In the genomic region with DNA sequence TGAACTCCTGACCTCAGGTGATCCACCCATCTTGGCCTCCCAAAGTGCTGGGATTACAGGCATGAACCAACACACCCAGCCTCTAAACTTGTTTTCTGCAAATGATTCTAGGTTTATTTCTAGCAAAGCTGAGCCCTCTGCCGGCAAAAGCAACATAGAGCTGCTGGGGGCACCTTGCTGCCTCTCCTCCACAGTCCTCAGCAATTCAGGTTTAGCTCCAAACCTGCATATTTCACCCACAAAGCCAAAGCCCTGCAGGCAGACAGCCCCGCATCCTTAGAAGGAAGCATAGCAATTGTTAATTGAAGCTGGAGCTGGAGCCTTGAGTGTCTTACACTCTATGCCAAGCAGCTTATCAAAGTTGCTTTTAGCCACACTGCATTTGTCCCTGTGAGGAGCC, we compare ENCODE assay signal across 2 cellular contexts.
TF ChIP-seq lines count a peak whose summit lies in the region.

No MANE protein-coding gene starts in this region.

TF ChIP-seq in GM23338, 12 proteins besides CTCF, POLR2A, EP300 and RAD21 (continues in another document):
- no peak for TF ChIP-seq NANOG (IDR thresholded peaks at IDR 0.05; ENCODE audit: borderline replicate concordance)
- no peak for TF ChIP-seq POLR2AphosphoS5 (IDR thresholded peaks at IDR 0.05; ENCODE audit: low read depth)
- TF ChIP-seq EZH2 (IDR thresholded peaks at IDR 0.05; ENCODE audit: low read depth, unreplicated experiment): no peak
- TF ChIP-seq ZNF114 (CRISPR knock-in tag; IDR thresholded peaks at IDR 0.05): no peak
- TF ChIP-seq EZH2phosphoT487 (IDR thresholded peaks at IDR 0.05; ENCODE audit: unreplicated experiment): no peak
- no peak for TF ChIP-seq STAT1 (IDR thresholded peaks at IDR 0.05; ENCODE audit: unreplicated experiment)
- TF ChIP-seq, protein P1, sequence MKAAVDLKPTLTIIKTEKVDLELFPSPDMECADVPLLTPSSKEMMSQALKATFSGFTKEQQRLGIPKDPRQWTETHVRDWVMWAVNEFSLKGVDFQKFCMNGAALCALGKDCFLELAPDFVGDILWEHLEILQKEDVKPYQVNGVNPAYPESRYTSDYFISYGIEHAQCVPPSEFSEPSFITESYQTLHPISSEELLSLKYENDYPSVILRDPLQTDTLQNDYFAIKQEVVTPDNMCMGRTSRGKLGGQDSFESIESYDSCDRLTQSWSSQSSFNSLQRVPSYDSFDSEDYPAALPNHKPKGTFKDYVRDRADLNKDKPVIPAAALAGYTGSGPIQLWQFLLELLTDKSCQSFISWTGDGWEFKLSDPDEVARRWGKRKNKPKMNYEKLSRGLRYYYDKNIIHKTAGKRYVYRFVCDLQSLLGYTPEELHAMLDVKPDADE (IDR thresholded peaks at IDR 0.05): no peak
- TF ChIP-seq JUNB (IDR thresholded peaks at IDR 0.05; ENCODE audit: unreplicated experiment): no peak
- TF ChIP-seq, protein P2, sequence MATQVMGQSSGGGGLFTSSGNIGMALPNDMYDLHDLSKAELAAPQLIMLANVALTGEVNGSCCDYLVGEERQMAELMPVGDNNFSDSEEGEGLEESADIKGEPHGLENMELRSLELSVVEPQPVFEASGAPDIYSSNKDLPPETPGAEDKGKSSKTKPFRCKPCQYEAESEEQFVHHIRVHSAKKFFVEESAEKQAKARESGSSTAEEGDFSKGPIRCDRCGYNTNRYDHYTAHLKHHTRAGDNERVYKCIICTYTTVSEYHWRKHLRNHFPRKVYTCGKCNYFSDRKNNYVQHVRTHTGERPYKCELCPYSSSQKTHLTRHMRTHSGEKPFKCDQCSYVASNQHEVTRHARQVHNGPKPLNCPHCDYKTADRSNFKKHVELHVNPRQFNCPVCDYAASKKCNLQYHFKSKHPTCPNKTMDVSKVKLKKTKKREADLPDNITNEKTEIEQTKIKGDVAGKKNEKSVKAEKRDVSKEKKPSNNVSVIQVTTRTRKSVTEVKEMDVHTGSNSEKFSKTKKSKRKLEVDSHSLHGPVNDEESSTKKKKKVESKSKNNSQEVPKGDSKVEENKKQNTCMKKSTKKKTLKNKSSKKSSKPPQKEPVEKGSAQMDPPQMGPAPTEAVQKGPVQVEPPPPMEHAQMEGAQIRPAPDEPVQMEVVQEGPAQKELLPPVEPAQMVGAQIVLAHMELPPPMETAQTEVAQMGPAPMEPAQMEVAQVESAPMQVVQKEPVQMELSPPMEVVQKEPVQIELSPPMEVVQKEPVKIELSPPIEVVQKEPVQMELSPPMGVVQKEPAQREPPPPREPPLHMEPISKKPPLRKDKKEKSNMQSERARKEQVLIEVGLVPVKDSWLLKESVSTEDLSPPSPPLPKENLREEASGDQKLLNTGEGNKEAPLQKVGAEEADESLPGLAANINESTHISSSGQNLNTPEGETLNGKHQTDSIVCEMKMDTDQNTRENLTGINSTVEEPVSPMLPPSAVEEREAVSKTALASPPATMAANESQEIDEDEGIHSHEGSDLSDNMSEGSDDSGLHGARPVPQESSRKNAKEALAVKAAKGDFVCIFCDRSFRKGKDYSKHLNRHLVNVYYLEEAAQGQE (IDR thresholded peaks at IDR 0.05; ENCODE audit: unreplicated experiment): no peak
- no peak for TF ChIP-seq CREB1 (CRISPR knock-in tag; IDR thresholded peaks at IDR 0.05; ENCODE audit: low read depth)
- no peak for TF ChIP-seq ZNF331 (CRISPR knock-in tag; IDR thresholded peaks at IDR 0.05; ENCODE audit: low read depth)

TF ChIP-seq in GM12878, 131 proteins besides CTCF, POLR2A, EP300 and RAD21:
- TF ChIP-seq PAX8 (IDR thresholded peaks at IDR 0.05): no peak
- TF ChIP-seq, protein P3, sequence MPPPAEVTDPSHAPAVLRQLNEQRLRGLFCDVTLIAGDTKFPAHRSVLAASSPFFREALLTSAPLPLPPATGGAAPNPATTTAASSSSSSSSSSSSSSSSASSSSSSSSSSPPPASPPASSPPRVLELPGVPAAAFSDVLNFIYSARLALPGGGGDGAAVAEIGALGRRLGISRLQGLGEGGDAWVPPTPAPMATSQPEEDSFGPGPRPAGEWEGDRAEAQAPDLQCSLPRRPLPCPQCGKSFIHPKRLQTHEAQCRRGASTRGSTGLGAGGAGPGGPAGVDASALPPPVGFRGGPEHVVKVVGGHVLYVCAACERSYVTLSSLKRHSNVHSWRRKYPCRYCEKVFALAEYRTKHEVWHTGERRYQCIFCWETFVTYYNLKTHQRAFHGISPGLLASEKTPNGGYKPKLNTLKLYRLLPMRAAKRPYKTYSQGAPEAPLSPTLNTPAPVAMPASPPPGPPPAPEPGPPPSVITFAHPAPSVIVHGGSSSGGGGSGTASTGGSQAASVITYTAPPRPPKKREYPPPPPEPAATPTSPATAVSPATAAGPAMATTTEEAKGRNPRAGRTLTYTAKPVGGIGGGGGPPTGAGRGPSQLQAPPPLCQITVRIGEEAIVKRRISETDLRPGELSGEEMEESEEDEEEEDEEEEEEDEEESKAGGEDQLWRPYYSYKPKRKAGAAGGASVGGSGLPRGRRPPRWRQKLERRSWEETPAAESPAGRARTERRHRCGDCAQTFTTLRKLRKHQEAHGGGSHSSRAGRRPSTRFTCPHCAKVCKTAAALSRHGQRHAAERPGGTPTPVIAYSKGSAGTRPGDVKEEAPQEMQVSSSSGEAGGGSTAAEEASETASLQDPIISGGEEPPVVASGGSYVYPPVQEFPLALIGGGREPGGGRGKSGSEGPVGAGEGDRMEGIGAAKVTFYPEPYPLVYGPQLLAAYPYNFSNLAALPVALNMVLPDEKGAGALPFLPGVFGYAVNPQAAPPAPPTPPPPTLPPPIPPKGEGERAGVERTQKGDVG (CRISPR knock-in tag; IDR thresholded peaks at IDR 0.05): no peak
